21 cellular contexts compared by ENCODE assay signal in genomic region chr2:58235170-58235569, GRCh38. TPM values are rescaled to one million over a fixed set of nuclear protein-coding genes. Genes with fewer than 3 reads are reported as not detected.
DNase-seq lines count a peak whose midpoint lies in the region; ATAC-seq, FAIRE-seq and TF ChIP-seq lines count a peak whose summit lies in the region.
"Had no signal": no experiment of that assay in that cellular context is flagged by ENCODE, and none has a peak within 500 bp of the region (broad histone marks: within the 10 kb centered on the region; RNA-seq: fewer than 3 reads in every experiment).

No MANE protein-coding gene starts in this region.

- H3K4me1 ChIP-seq in GM23338 (ENCODE audit: insufficient read depth) (peaks cover 71% of the 10 kb centered on the region), GM12878 (ENCODE audit: control insufficient read depth, insufficient read depth, low read length) (no peaks in the 10 kb centered on the region; the same call in 1 of the 2 replicates), small intestine (ENCODE audit: control insufficient read depth in 2 of 2, insufficient read depth in 1 of 2, low read depth in 1 of 2, low read length in 1 of 2) (peaks cover 1 to 5% of the 10 kb centered on the region in 2 donors), spleen (peaks cover 6 to 53% (median 25%) of the 10 kb centered on the region in 6 donors)

- intact Hi-C loops in GM12878 (cut with micrococcal nuclease; ENCODE audit: unreplicated experiment) (loop anchor here (5.0 kb wide), 1 partner anchor 188 kb away; the partner anchor contains the start of gene VRK2), spleen (cut with DNase I; ENCODE audit: low total_unique reads) (no loop called here)

- DNase-seq in GM23338 (ENCODE audit: low spot score) (no peak), GM12878 (ENCODE audit: low read depth, low spot score) (no peak), left lobe of liver (ENCODE audit: low spot score) (no peak), small intestine (peak; percentile 16), spleen (no peak), anterior cingulate cortex (lab: John Stamatoyannopoulos, UW) (no peak)
- DNase-seq: CD4-positive, CD25-positive, alpha-beta regulatory T cell; DMS79; H7; MV-4-11; NCI-H1105 treated with DMSO at 0.1 percent for 48 hours; NCI-H2029 treated with DMSO at 0.1 percent for 48 hours; NCI-H226; NCI-H524; NCI-H82; Peyer's patch; T-cell had no signal

- H3K27me3 Mint-ChIP-seq in GM23338 (ENCODE audit: insufficient read depth, low read depth, poor library complexity), result peaks cover 3% of the 10 kb centered on the region
- H3K27me3 Mint-ChIP-seq: CD4-positive, CD25-positive, alpha-beta regulatory T cell; T-cell had no signal

- H4K20me1 ChIP-seq in GM23338 (replicated peaks; ENCODE audit: insufficient read depth) (no peaks in the 10 kb centered on the region), GM12878 (ENCODE audit: control insufficient read depth, insufficient read depth) (no peaks in the 10 kb centered on the region; the same call in 1 of the 2 replicates)

- no peaks in the 10 kb centered on the region for H3K36me3 Mint-ChIP-seq in GM23338 (ENCODE audit: low read depth)
- H3K36me3 Mint-ChIP-seq: T-cell had no signal

- no peaks in the 10 kb centered on the region for H3F3A ChIP-seq in GM23338 (replicated peaks; ENCODE audit: low read depth)

- peak overlapping the region; percentile 86 for H3K27ac Mint-ChIP-seq in GM23338
- H3K27ac Mint-ChIP-seq: T-cell had no signal

- H3K9ac ChIP-seq in GM12878 (ENCODE audit: control insufficient read depth, insufficient read depth, low read length), result no peak overlapping the region

- TF ChIP-seq POLR2A in GM12878 (IDR thresholded peaks at IDR 0.05; ENCODE audit: low read depth, low read length), result no peak
- TF ChIP-seq POLR2A in spleen (IDR thresholded peaks at IDR 0.05), result no peak

- 93% methylated on average over 3 of the region's 3 CpGs for WGBS in GM12878 (ENCODE audit: insufficient coverage, insufficient replicate concordance, low lambda C conversion rate, missing lambda C conversion rate)
- WGBS in small intestine, 3 donors, result 86 to 98% (median 96%) methylated on average over 3 of the region's 3 CpGs
- WGBS in spleen, 5 donors, result 91 to 98% (median 91%) methylated on average over 3 of the region's 3 CpGs

- SMC1A ChIA-PET in GM12878 (lab: Charles Lee; ENCODE audit: uncharacterized antibody, unreplicated experiment), result interaction anchor here (1.2 to 1.4 kb wide), 3 partner anchors 13 to 103 kb away, joined by 3 to 6 read pairs (median 4); no protein-coding TSS in a partner anchor

- peaks cover 71% of the 10 kb centered on the region for H3K4me1 Mint-ChIP-seq in GM23338

- H3K79me2 ChIP-seq in GM23338 (replicated peaks; ENCODE audit: insufficient read depth) (peaks cover 100% of the 10 kb centered on the region), GM12878 (ENCODE audit: control insufficient read depth, insufficient read depth, low read length) (peaks cover 97% of the 10 kb centered on the region)

- no peak for TF ChIP-seq RAD21 in GM12878 (IDR thresholded peaks at IDR 0.05; ENCODE audit: insufficient read depth, low read depth, low read length)

- H3K9me2 ChIP-seq in GM23338 (ENCODE audit: insufficient read depth), result no peaks in the 10 kb centered on the region

- no TSS peak for BruUV-seq in GM12878 (replicated peaks; lab: Mats Ljungman, UMichigan)

- RAD21 ChIA-PET in GM12878 (lab: Charles Lee; ENCODE audit: unreplicated experiment), result no interaction called here

- CTCF ChIA-PET in GM12878 (lab: Yijun Ruan, JAX), result no interaction called here

- TF ChIP-seq EP300 in GM12878 (IDR thresholded peaks at IDR 0.05; ENCODE audit: borderline replicate concordance in 1 of 2, control insufficient read depth in 1 of 2, low read depth in 2 of 2, low read length in 2 of 2), result no peak

- TF ChIP-seq CTCF in GM23338 (conservative IDR thresholded peaks at IDR 0.05; ENCODE audit: low read depth in 2 of 2) (no peak), GM12878 (IDR thresholded peaks at IDR 0.05 in 2 of 3, conservative IDR thresholded peaks at IDR 0.05 in 1 of 3; ENCODE audit: control insufficient read depth in 2 of 3, extremely low read depth in 1 of 3, insufficient read depth in 1 of 3, low read depth in 3 of 3, low read length in 3 of 3) (no peak), spleen (IDR thresholded peaks at IDR 0.05 in 8 of 11, conservative IDR thresholded peaks at IDR 0.05 in 3 of 11) (no peak)

- H2AFZ ChIP-seq in GM23338 (no peak overlapping the region), GM12878 (ENCODE audit: control insufficient read depth, low read depth, low read length) (no peak overlapping the region)

- no peak overlapping the region for H3K4me3 ChIP-seq in GM23338
- 0 out of 2 replicates have a peak overlapping the region, but pooled peaks have one; percentile 11 for H3K4me3 ChIP-seq in GM12878
- H3K4me3 ChIP-seq in small intestine (ENCODE audit: low read depth in 1 of 2, low read length in 2 of 2), result no peak overlapping the region
- H3K4me3 ChIP-seq in spleen, result no peak overlapping the region
- H3K4me3 ChIP-seq: Peyer's patch had no signal

- H3K27ac ChIP-seq in GM23338 (ENCODE audit: low read depth) (no peak overlapping the region), GM12878 (ENCODE audit: control insufficient read depth, insufficient read depth) (no peak overlapping the region), small intestine (ENCODE audit: low read depth in 1 of 2, low read length in 1 of 2) (no peak overlapping the region), spleen (no peak overlapping the region)
- H3K27ac ChIP-seq: Peyer's patch had no signal

- in situ Hi-C loops in GM12878 (cut with MboI), result no loop called here

- H3K9me3 Mint-ChIP-seq in GM23338, result no peaks in the 10 kb centered on the region
- H3K9me3 Mint-ChIP-seq: T-cell had no signal

- H3K4me3 Mint-ChIP-seq in GM23338, result peak overlapping the region; percentile 18; the same call in 1 of the 3 replicates
- H3K4me3 Mint-ChIP-seq: T-cell had no signal

- H3K4me2 ChIP-seq in GM23338, result peak overlapping the region; percentile 93
- 0 out of 2 replicates have a peak overlapping the region, but pooled peaks have one; percentile 40 for H3K4me2 ChIP-seq in GM12878 (ENCODE audit: control insufficient read depth, insufficient read depth)

- FAIRE-seq in GM12878 (lab: Jason Lieb, UNC), result no peak
- no peak for FAIRE-seq in small intestine (lab: Jason Lieb, UNC)
- FAIRE-seq: A204.1, GM12891 had no signal

- POLR2A ChIA-PET in GM12878 (lab: Charles Lee), result interaction anchor here (0.9 kb wide), 2 partner anchors 48 to 327 kb away, joined by 3 read pairs; no protein-coding TSS in a partner anchor

- H3K36me3 ChIP-seq in GM23338 (ENCODE audit: insufficient read depth) (no peaks in the 10 kb centered on the region), GM12878 (ENCODE audit: control insufficient read depth in 2 of 2, insufficient read depth in 2 of 2, low read length in 1 of 2) (peaks cover 0 to 3% of the 10 kb centered on the region in 2 experiments; a peak in 1 of 4 replicates), small intestine (ENCODE audit: control insufficient read depth in 2 of 2, insufficient read depth in 2 of 2, low read length in 2 of 2) (peaks cover 0 to 2% of the 10 kb centered on the region in 2 donors), spleen (no peaks in the 10 kb centered on the region)
- H3K36me3 ChIP-seq: Peyer's patch had no signal

- peaks cover 8% of the 10 kb centered on the region for H3K9me3 ChIP-seq in GM12878 (replicated peaks; ENCODE audit: control insufficient read depth, insufficient read depth, low read length)
- no peaks in the 10 kb centered on the region for H3K9me3 ChIP-seq in small intestine (ENCODE audit: control insufficient read depth, low read depth)
- H3K9me3 ChIP-seq in spleen, result no peaks in the 10 kb centered on the region
- H3K9me3 ChIP-seq: Peyer's patch had no signal

- ATAC-seq in GM23338 (no peak), GM12878 (peak; percentile 43), left lobe of liver (peak; percentile 27), HG02970 (IDR thresholded peaks at IDR 0.05; ENCODE audit: low FRiP score, unreplicated experiment) (no peak), HG02571 (IDR thresholded peaks at IDR 0.05; ENCODE audit: unreplicated experiment) (no peak)
- ATAC-seq: T-cell had no signal

- H3K27me3 ChIP-seq in GM23338 (ENCODE audit: insufficient read depth) (no peaks in the 10 kb centered on the region), GM12878 (replicated peaks in 1 of 2; ENCODE audit: control insufficient read depth in 2 of 2, insufficient read depth in 2 of 2, low read length in 1 of 2) (no peaks in the 10 kb centered on the region), small intestine (ENCODE audit: control insufficient read depth in 2 of 2, insufficient read depth in 2 of 2, low read length in 2 of 2) (no peaks in the 10 kb centered on the region), spleen (replicated peaks in 1 of 7) (no peaks in the 10 kb centered on the region)
- H3K27me3 ChIP-seq: Peyer's patch had no signal

TF ChIP-seq in GM23338, 12 proteins besides CTCF, POLR2A, EP300 and RAD21 (continues in another document):
- TF ChIP-seq ZNF331 (CRISPR knock-in tag; IDR thresholded peaks at IDR 0.05; ENCODE audit: low read depth), result no peak

RNA-seq across cellular contexts. Expression of gene FANCL, which starts 6.0 kb away (rescaled TPM):
- 90.4 and 115 TPM in 2 replicates for total RNA-seq in GM23338 (2014; rRNA removed; shearing (Covaris generic))
- polyA plus RNA-seq in GM23338 (2016; fragmentation: Nextera tagmentation; extraction: Ambion mirVana) (82.1 and 97.8 TPM in 2 replicates), GM12878 (2011; rRNA removed) (90.5 and 153 TPM in 2 replicates), GM12878 (2014; fragmentation: Illumina TruSeq; extraction: Trizol) (34.8 and 47.4 TPM in 2 replicates), GM12878 (2014; fragmentation: Nextera tagmentation; extraction: Ambion mirVana) (10 to 100 TPM; 69.1 to 74.9 TPM), GM12878 (2014; rRNA removed) (38.2 and 50.9 TPM in 2 replicates), GM12878 (2016; fragmentation: Nextera tagmentation; extraction: Ambion mirVana) (10 to 100 TPM; 53.8 to 54.1 TPM), small intestine (10 to 100 TPM in 2 of 3 donors, 1 to 10 TPM in 1; 8.6 to 22.4 (median 16.0) TPM), spleen (10 to 100 TPM; 15.7 to 30.7 (median 26.3) TPM)
- 140 and 175 TPM in 2 replicates for total RNA-seq in GM12878 (2013; cell fraction: nucleolus; rRNA removed)
- total RNA-seq in GM12878 (2014; rRNA removed) (37.4 and 55.3 TPM in 2 replicates), GM12878 (2014; rRNA removed; fragmentation: Illumina TruSeq; extraction: Trizol) (39.8 and 41.2 TPM in 2 replicates), GM12878 (2021) (30.8 and 31.5 TPM in 2 replicates), left lobe of liver (8.8 TPM), spleen (10 to 100 TPM; 21.5 to 50.7 (median 35.4) TPM)
- polyA plus RNA-seq in GM12878 (2011; ENCODE audit: low read depth), result 11.9 TPM
- polyA plus RNA-seq in GM12878 (2011; cell fraction: cytosol; rRNA removed), result 23.6 and 23.9 TPM in 2 replicates
- 170 and 181 TPM in 2 replicates for polyA plus RNA-seq in GM12878 (2011; cell fraction: nucleus; rRNA removed)
- 20.5 and 27.9 TPM in 2 replicates for polyA plus RNA-seq in GM12878 (2012)
- polyA minus RNA-seq in GM12878 (2011; rRNA and poly(A)+ RNA removed), result 36.8 and 67.5 TPM in 2 replicates
- polyA minus RNA-seq in GM12878 (2011; cell fraction: cytosol; rRNA and poly(A)+ RNA removed), result 23.7 and 25.3 TPM in 2 replicates
- polyA minus RNA-seq in GM12878 (2011; cell fraction: nucleus; rRNA and poly(A)+ RNA removed), result 65.2 and 82.7 TPM in 2 replicates

Comparison
In these comparisons a context has a peak if more than half of its experiments do, and no peak if none do; other contexts are left out.
1. ATAC-seq: peak in GM12878 (single experiment) and left lobe of liver (single experiment); none in GM23338 (single experiment), HG02970 (single experiment) and HG02571 (single experiment).